Comparison of ENCODE assay signal across 8 cellular contexts in genomic region chr5:151298063-151298462, GRCh38. TPM values are rescaled to one million over a fixed set of nuclear protein-coding genes. Genes with fewer than 3 reads are reported as not detected.
DNase-seq lines count a peak whose midpoint lies in the region; ATAC-seq, FAIRE-seq and TF ChIP-seq lines count a peak whose summit lies in the region.

No MANE protein-coding gene starts in this region.

- no peak overlapping the region for H3K4me2 ChIP-seq in endothelial cell of umbilical vein (ENCODE audit: insufficient read depth, low read length)

- no peaks in the 10 kb centered on the region for H3K9me3 ChIP-seq in endothelial cell of umbilical vein (replicated peaks; ENCODE audit: control insufficient read depth, insufficient read depth, low read length)

- no peaks in the 10 kb centered on the region for H3K79me2 ChIP-seq in endothelial cell of umbilical vein (ENCODE audit: control insufficient read depth, insufficient read depth, low read length)

- TF ChIP-seq CTCF in 22Rv1 (IDR thresholded peaks at IDR 0.05) (peak; percentile 67), GM10266 (IDR thresholded peaks at IDR 0.05; ENCODE audit: control insufficient read depth, insufficient read depth, low read depth, missing control alignments) (peak; percentile 78), endothelial cell of umbilical vein (IDR thresholded peaks at IDR 0.05; ENCODE audit: extremely low read depth in 1 of 2, insufficient read depth in 1 of 2, low read depth in 1 of 2, low read length in 2 of 2) (peak; percentile 21 to 42)

- no peaks in the 10 kb centered on the region for H4K20me1 ChIP-seq in endothelial cell of umbilical vein (replicated peaks; ENCODE audit: control insufficient read depth, extremely low read depth, insufficient read depth, low read length)

- no peaks in the 10 kb centered on the region for H3K4me1 ChIP-seq in endothelial cell of umbilical vein (ENCODE audit: control insufficient read depth, extremely low read depth, insufficient read depth, low read length)

- DNase-seq in GM10266 (ENCODE audit: extremely low spot score) (peak; percentile 81), NCI-H82 (lab: John Stamatoyannopoulos, UW) (peak; percentile 89), endothelial cell of umbilical vein (ENCODE audit: low read depth, low spot score) (peak; percentile 25), sciatic nerve (ENCODE audit: low spot score) (no peak), cortex of kidney (lab: John Stamatoyannopoulos, UW) (no peak)

- no peak for FAIRE-seq in endothelial cell of umbilical vein (lab: Jason Lieb, UNC)

- BruUV-seq in endothelial cell of umbilical vein (replicated peaks; lab: Mats Ljungman, UMichigan), result no TSS peak

- H2AFZ ChIP-seq in endothelial cell of umbilical vein (ENCODE audit: low read depth, low read length), result no peak overlapping the region

- H3K27ac ChIP-seq in 22Rv1 (no peak overlapping the region), endothelial cell of umbilical vein (ENCODE audit: insufficient read depth, low read depth, low read length) (no peak overlapping the region)

- no peak overlapping the region for H3K4me3 ChIP-seq in endothelial cell of umbilical vein (replicated peaks in 1 of 3; ENCODE audit: insufficient read depth in 1 of 3, low read depth in 1 of 3, low read length in 3 of 3)

- POLR2A ChIA-PET in endothelial cell of umbilical vein (lab: Charles Lee), result no interaction called here

- intact Hi-C loops in endothelial cell of umbilical vein (cut with micrococcal nuclease), result no loop called here
- intact Hi-C loops in sciatic nerve (cut with DNase I), result no loop called here

- CTCF ChIA-PET in endothelial cell of umbilical vein (lab: Charles Lee), result no interaction called here

- TF ChIP-seq POLR2A in endothelial cell of umbilical vein (IDR thresholded peaks at IDR 0.05; ENCODE audit: low read depth, low read length), result no peak

- no peaks in the 10 kb centered on the region for H3K9me1 ChIP-seq in endothelial cell of umbilical vein (replicated peaks; ENCODE audit: control insufficient read depth, extremely low read depth, insufficient read depth, low read length)

- peaks cover 0 to 2% of the 10 kb centered on the region in 2 experiments for H3K27me3 ChIP-seq in endothelial cell of umbilical vein (ENCODE audit: control insufficient read depth in 2 of 2, insufficient read depth in 2 of 2, low read length in 2 of 2)

- H3K9ac ChIP-seq in endothelial cell of umbilical vein (replicated peaks; ENCODE audit: extremely low read depth, insufficient read depth, low read length), result no peak overlapping the region

- no peaks in the 10 kb centered on the region for H3K36me3 ChIP-seq in endothelial cell of umbilical vein (ENCODE audit: control insufficient read depth in 2 of 2, extremely low read depth in 1 of 2, insufficient read depth in 2 of 2, low read length in 2 of 2)

- ATAC-seq in sciatic nerve (peak; percentile 74), HG03571 (IDR thresholded peaks at IDR 0.05; ENCODE audit: unreplicated experiment) (no peak), HG03196 (IDR thresholded peaks at IDR 0.05; ENCODE audit: unreplicated experiment) (no peak)

- dilution Hi-C loops in endothelial cell of umbilical vein (cut with MboI; ENCODE audit: extremely low pct_ligation_motif_present, low sequenced_read_pairs), result no loop called here

TF ChIP-seq in endothelial cell of umbilical vein, 7 proteins besides CTCF, POLR2A, EP300 and RAD21:
- TF ChIP-seq POLR2AphosphoS5 (IDR thresholded peaks at IDR 0.05; ENCODE audit: insufficient read depth, low read depth, low read length), result no peak
- no peak for TF ChIP-seq EZH2 (IDR thresholded peaks at IDR 0.05; ENCODE audit: borderline replicate concordance, low read depth, low read length, severe bottlenecking)
- no peak for TF ChIP-seq MYC (IDR thresholded peaks at IDR 0.05; ENCODE audit: low read depth, low read length)
- no peak for TF ChIP-seq MAX (IDR thresholded peaks at IDR 0.05; ENCODE audit: insufficient read depth, insufficient read length)
- TF ChIP-seq JUN (IDR thresholded peaks at IDR 0.05; ENCODE audit: borderline replicate concordance, insufficient read depth, insufficient read length, low read depth), result no peak
- no peak for TF ChIP-seq FOS (IDR thresholded peaks at IDR 0.05; ENCODE audit: borderline replicate concordance, insufficient read depth, low read length)
- TF ChIP-seq GATA2 (IDR thresholded peaks at IDR 0.05; ENCODE audit: insufficient read depth, insufficient read length, low read depth, low read length), result no peak

RNA-seq across cellular contexts. Expression of gene SLC36A3, which starts 5.5 kb away (rescaled TPM):
- total RNA-seq in endothelial cell of umbilical vein (not detected in 2 replicates), sciatic nerve (not detected)
- polyA plus RNA-seq in endothelial cell of umbilical vein, result not detected in 2 replicates
- polyA plus RNA-seq in endothelial cell of umbilical vein (2011; cell fraction: cytosol; rRNA removed), result not detected in 2 replicates
- not detected in 2 replicates for polyA plus RNA-seq in endothelial cell of umbilical vein (2011; cell fraction: nucleus; rRNA removed)
- polyA plus RNA-seq in endothelial cell of umbilical vein (2012), result not detected in 2 replicates
- polyA minus RNA-seq in endothelial cell of umbilical vein, result not detected in 2 replicates
- not detected for polyA minus RNA-seq in endothelial cell of umbilical vein (2011; cell fraction: cytosol; rRNA and poly(A)+ RNA removed)
- polyA minus RNA-seq in endothelial cell of umbilical vein (2011; cell fraction: nucleus; rRNA and poly(A)+ RNA removed), result not detected in 2 replicates

RNA-seq across cellular contexts. Expression of gene GM2A, which starts 45.1 kb away (rescaled TPM):
- 21.2 and 22.5 TPM in 2 replicates for total RNA-seq in endothelial cell of umbilical vein
- polyA plus RNA-seq in endothelial cell of umbilical vein, result 14.0 and 14.4 TPM in 2 replicates
- polyA plus RNA-seq in endothelial cell of umbilical vein (2011; cell fraction: cytosol; rRNA removed), result 10.0 and 11.8 TPM in 2 replicates
- polyA plus RNA-seq in endothelial cell of umbilical vein (2011; cell fraction: nucleus; rRNA removed), result 4.3 and 4.7 TPM in 2 replicates
- 16.4 and 17.5 TPM in 2 replicates for polyA plus RNA-seq in endothelial cell of umbilical vein (2012)
- 26.7 and 28.5 TPM in 2 replicates for polyA minus RNA-seq in endothelial cell of umbilical vein
- polyA minus RNA-seq in endothelial cell of umbilical vein (2011; cell fraction: cytosol; rRNA and poly(A)+ RNA removed), result 3.4 TPM
- polyA minus RNA-seq in endothelial cell of umbilical vein (2011; cell fraction: nucleus; rRNA and poly(A)+ RNA removed), result 3.2 and 3.5 TPM in 2 replicates
- 41.9 TPM for total RNA-seq in sciatic nerve

RNA-seq across cellular contexts. Expression of gene SLC36A2, which starts 49.3 kb away (rescaled TPM):
- total RNA-seq in endothelial cell of umbilical vein (not detected in 2 replicates), sciatic nerve (30.2 TPM)
- not detected in 2 replicates for polyA plus RNA-seq in endothelial cell of umbilical vein
- polyA plus RNA-seq in endothelial cell of umbilical vein (2011; cell fraction: cytosol; rRNA removed), result not detected in 2 replicates
- polyA plus RNA-seq in endothelial cell of umbilical vein (2011; cell fraction: nucleus; rRNA removed), result not detected in 2 replicates
- polyA plus RNA-seq in endothelial cell of umbilical vein (2012), result not detected in 2 replicates
- not detected in 2 replicates for polyA minus RNA-seq in endothelial cell of umbilical vein
- polyA minus RNA-seq in endothelial cell of umbilical vein (2011; cell fraction: cytosol; rRNA and poly(A)+ RNA removed), result not detected
- not detected in 2 replicates for polyA minus RNA-seq in endothelial cell of umbilical vein (2011; cell fraction: nucleus; rRNA and poly(A)+ RNA removed)

Comparison
In these comparisons a context has a peak if more than half of its experiments do, and no peak if none do; other contexts are left out.
1. DNase-seq: peak in GM10266 (single experiment), NCI-H82 (single experiment) and endothelial cell of umbilical vein (single experiment); none in sciatic nerve (single experiment) and cortex of kidney (single experiment).
2. RNA of gene SLC36A2, which starts 49.3 kb away (total RNA-seq): 30.2 TPM in sciatic nerve (single experiment); not detected in endothelial cell of umbilical vein; every median in the first group is over 10 times any median in the second.
3. Peak in every context shown above with its lines, with median percentiles within 50 percentile points of each other: CTCF ChIP-seq.